30 cellular contexts compared by ENCODE assay signal in genomic region chr16:47109361-47109760, GRCh38.
"Had no signal": no experiment of that assay in that cellular context is flagged by ENCODE, and none has a peak within 500 bp of the region (broad histone marks: within the 10 kb centered on the region; RNA-seq: fewer than 3 reads in every experiment).

No MANE protein-coding gene starts in this region.

- H3K27me3 Mint-ChIP-seq: naive thymus-derived CD8-positive, alpha-beta T cell; stimulated activated naive B cell treated with anti-CD40 and anti-IgM and Interleukin-4, amounts not matched to agents 10 μg/mL and 1 μg/mL and 100 μg/mL, for 72 hours; type B pancreatic cell had no signal

- H3K4me1 Mint-ChIP-seq: immature natural killer cell; naive thymus-derived CD8-positive, alpha-beta T cell; nephron; neural crest cell; stimulated activated naive B cell treated with anti-CD40 and anti-IgM and Interleukin-4, amounts not matched to agents 10 μg/mL and 1 μg/mL and 100 μg/mL, for 72 hours had no signal

- ATAC-seq: left colon; left lung; lower lobe of right lung; naive thymus-derived CD8-positive, alpha-beta T cell; pancreas; right cardiac atrium; sciatic nerve; stimulated activated naive B cell treated with anti-CD40 and anti-IgM and Interleukin-4, amounts not matched to agents 10 μg/mL and 1 μg/mL and 100 μg/mL, for 72 hours; stimulated activated naive CD8-positive, alpha-beta T cell treated with anti-CD3 and anti-CD28 coated beads, Interleukin-15, Interleukin-2, amounts not matched to agents 100 U/mL and 50 U/mL, for 24 hours had no signal

- DNase-seq: hypothalamus; immature natural killer cell; kidney; left colon; left lung; lower lobe of right lung; mammary epithelial cell; mesenchymal stem cell; naive thymus-derived CD8-positive, alpha-beta T cell; nucleus accumbens; pancreas; posterior cingulate gyrus; retina; right cardiac atrium; stimulated activated CD4-positive, alpha-beta T cell treated with anti-CD3 and anti-CD28 coated beads, Interleukin-12 subunit alpha, Interleukin-12 subunit beta, amount 100 ng/mL, for 4 hours; stimulated activated CD4-positive, alpha-beta T cell treated with anti-CD3 and anti-CD28 coated beads, Interleukin-15, amount 100 ng/mL, for 24 hours; stimulated activated CD4-positive, alpha-beta T cell treated with anti-CD3 and anti-CD28 coated beads, Interleukin-2, amount 100 ng/mL, for 24 hours; stimulated activated CD4-positive, alpha-beta T cell treated with anti-CD3 and anti-CD28 coated beads, Interleukin-4, amount 100 ng/mL, for 1 hour; stimulated activated naive B cell treated with anti-CD40 and anti-IgM and Interleukin-4, amounts not matched to agents 10 μg/mL and 1 μg/mL and 100 μg/mL, for 72 hours; stimulated activated naive CD8-positive, alpha-beta T cell treated with anti-CD3 and anti-CD28 coated beads, Interleukin-15, Interleukin-2, amounts not matched to agents 100 U/mL and 50 U/mL, for 24 hours; stomach; testis; tibial artery; uterus had no signal

- H3K4me3 Mint-ChIP-seq: immature natural killer cell; naive thymus-derived CD8-positive, alpha-beta T cell; nephron; neural crest cell; stimulated activated naive B cell treated with anti-CD40 and anti-IgM and Interleukin-4, amounts not matched to agents 10 μg/mL and 1 μg/mL and 100 μg/mL, for 72 hours; type B pancreatic cell had no signal

- H3K4me3 ChIP-seq: left lung, lower lobe of right lung, pancreas, prostate gland, skin epidermis, stomach, testis, tibial artery, uterus had no signal

- H3K9me3 Mint-ChIP-seq: immature natural killer cell; naive thymus-derived CD8-positive, alpha-beta T cell; nephron; neural crest cell; stimulated activated naive B cell treated with anti-CD40 and anti-IgM and Interleukin-4, amounts not matched to agents 10 μg/mL and 1 μg/mL and 100 μg/mL, for 72 hours; type B pancreatic cell had no signal

- H3K27ac Mint-ChIP-seq: immature natural killer cell; naive thymus-derived CD8-positive, alpha-beta T cell; nephron; stimulated activated naive B cell treated with anti-CD40 and anti-IgM and Interleukin-4, amounts not matched to agents 10 μg/mL and 1 μg/mL and 100 μg/mL, for 72 hours; type B pancreatic cell had no signal

- H3K36me3 Mint-ChIP-seq: immature natural killer cell; naive thymus-derived CD8-positive, alpha-beta T cell had no signal
